17 cellular contexts compared by ENCODE assay signal in genomic region chr17:8474826-8475225, GRCh38.
"Had no signal": no experiment of that assay in that cellular context is flagged by ENCODE, and none has a peak within 500 bp of the region (broad histone marks: within the 10 kb centered on the region; RNA-seq: fewer than 3 reads in every experiment).

No MANE protein-coding gene starts in this region.

- H3K9me3 Mint-ChIP-seq: activated B cell treated with CpG ODN at 0.5 μM for 24 hours; activated CD4-positive, alpha-beta T cell treated with anti-CD3 and anti-CD28 coated beads, Interleukin-2, amount 10 ng/mL, durations not matched to agents 24 days and 14 days; stimulated activated naive CD8-positive, alpha-beta T cell treated with anti-CD3 and anti-CD28 coated beads, Interleukin-15, Interleukin-2, amounts not matched to agents 100 ng/mL and 50 ng/mL, for 24 hours; T-helper 1 cell treated with Interleukin-12 subunit alpha and Interleukin-12 subunit beta and Interleukin-4 antibody, amounts not matched to agents 30 μg/mL and 1 μg/mL, for 36 hours had no signal

- H3K4me3 ChIP-seq: gastrocnemius medialis, heart right ventricle, psoas muscle, sigmoid colon, upper lobe of right lung had no signal

- H3K27me3 ChIP-seq: gastrocnemius medialis, heart right ventricle, neutrophil, sigmoid colon, upper lobe of right lung had no signal

- H3K36me3 Mint-ChIP-seq: activated naive CD8-positive, alpha-beta T cell had no signal

- DNase-seq: activated B cell treated with CpG ODN at 0.5 μM for 24 hours; activated CD4-positive, alpha-beta T cell treated with anti-CD3 and anti-CD28 coated beads, Interleukin-2, amount 10 ng/mL, durations not matched to agents 24 days and 14 days; activated effector memory CD4-positive, alpha-beta T cell treated with Interleukin-2 at 50 U/mL for 16 hours; anterior cingulate cortex; gastrocnemius medialis; heart right ventricle; kidney; midbrain; psoas muscle; sigmoid colon; stimulated activated CD4-positive, alpha-beta T cell treated with anti-CD3 and anti-CD28 coated beads, Interleukin-2, amount 100 ng/mL, for 24 hours; upper lobe of right lung had no signal

- H3K4me1 Mint-ChIP-seq: activated B cell treated with CpG ODN at 0.5 μM for 24 hours; activated CD4-positive, alpha-beta T cell treated with anti-CD3 and anti-CD28 coated beads, Interleukin-2, amount 10 ng/mL, durations not matched to agents 24 days and 14 days had no signal

- FAIRE-seq: colon, kidney had no signal

- H3K27ac Mint-ChIP-seq: activated B cell treated with CpG ODN at 0.5 μM for 24 hours; activated CD4-positive, alpha-beta T cell treated with anti-CD3 and anti-CD28 coated beads, Interleukin-2, amount 10 ng/mL, durations not matched to agents 24 days and 14 days; activated naive CD8-positive, alpha-beta T cell; stimulated activated naive CD8-positive, alpha-beta T cell treated with anti-CD3 and anti-CD28 coated beads, Interleukin-15, Interleukin-2, amounts not matched to agents 100 ng/mL and 50 ng/mL, for 24 hours; T-helper 1 cell treated with Interleukin-12 subunit alpha and Interleukin-12 subunit beta and Interleukin-4 antibody, amounts not matched to agents 30 μg/mL and 1 μg/mL, for 36 hours had no signal

- H3K4me3 Mint-ChIP-seq: activated B cell treated with CpG ODN at 0.5 μM for 24 hours; activated CD4-positive, alpha-beta T cell treated with anti-CD3 and anti-CD28 coated beads, Interleukin-2, amount 10 ng/mL, durations not matched to agents 24 days and 14 days; activated naive CD8-positive, alpha-beta T cell; stimulated activated naive CD8-positive, alpha-beta T cell treated with anti-CD3 and anti-CD28 coated beads, Interleukin-15, Interleukin-2, amounts not matched to agents 100 ng/mL and 50 ng/mL, for 24 hours; T-helper 1 cell treated with Interleukin-12 subunit alpha and Interleukin-12 subunit beta and Interleukin-4 antibody, amounts not matched to agents 30 μg/mL and 1 μg/mL, for 36 hours had no signal

- H3K27me3 Mint-ChIP-seq: activated B cell treated with CpG ODN at 0.5 μM for 24 hours; activated CD4-positive, alpha-beta T cell treated with anti-CD3 and anti-CD28 coated beads, Interleukin-2, amount 10 ng/mL, durations not matched to agents 24 days and 14 days; activated naive CD8-positive, alpha-beta T cell; stimulated activated naive CD8-positive, alpha-beta T cell treated with anti-CD3 and anti-CD28 coated beads, Interleukin-15, Interleukin-2, amounts not matched to agents 100 ng/mL and 50 ng/mL, for 24 hours had no signal

- H3K9me3 ChIP-seq: gastrocnemius medialis, heart right ventricle, neutrophil, psoas muscle, sigmoid colon, upper lobe of right lung had no signal

- H3K27ac ChIP-seq: gastrocnemius medialis, heart right ventricle, neutrophil, psoas muscle, sigmoid colon, upper lobe of right lung had no signal

- ATAC-seq: gastrocnemius medialis, heart right ventricle, psoas muscle, upper lobe of right lung had no signal
